ENCODE assay signal across 15 cellular contexts in the genomic region with DNA sequence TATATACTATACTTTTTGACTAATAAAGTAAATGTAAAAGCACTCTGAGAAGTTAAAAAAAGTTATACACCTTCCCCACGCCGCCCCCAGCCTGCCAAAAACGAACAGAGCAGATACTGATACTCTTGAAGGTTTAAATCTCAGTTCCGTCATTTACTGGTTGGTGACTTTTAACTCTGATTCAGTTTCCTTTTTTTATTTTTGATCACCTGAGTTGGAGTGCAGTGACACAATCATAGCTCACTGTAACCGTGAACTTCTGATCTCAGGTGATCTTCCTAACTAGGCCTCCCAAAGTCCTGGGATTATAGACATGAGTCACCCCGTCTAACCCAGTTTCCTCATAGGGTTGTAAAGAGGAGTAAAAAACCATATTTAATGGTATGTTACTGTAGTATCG. TPM values are rescaled to one million over a fixed set of nuclear protein-coding genes. Genes with fewer than 3 reads are reported as not detected.
DNase-seq lines count a peak whose midpoint lies in the region; ATAC-seq and TF ChIP-seq lines count a peak whose summit lies in the region.
"Had no signal": no experiment of that assay in that cellular context is flagged by ENCODE, and none has a peak within 500 bp of the region (broad histone marks: within the 10 kb centered on the region; RNA-seq: fewer than 3 reads in every experiment).

No MANE protein-coding gene starts in this region.

- H3K27ac Mint-ChIP-seq in CD4-positive, alpha-beta T cell: no peak overlapping the region
- H3K27ac Mint-ChIP-seq: activated naive CD4-positive, alpha-beta T cell treated with anti-CD3 and anti-CD28 coated beads, Interleukin-2, amount 10 ng/mL, durations not matched to agents 7 days and 5 days; stimulated activated naive CD8-positive, alpha-beta T cell treated with anti-CD3 and anti-CD28 coated beads, Interleukin-15, amount 100 ng/mL, for 72 hours had no signal

- H3K9me3 ChIP-seq in CD4-positive, alpha-beta T cell (ENCODE audit: control insufficient read depth, low read length): no peaks in the 10 kb centered on the region
- H3K9me3 ChIP-seq: ovary had no signal

- no peaks in the 10 kb centered on the region for H3K9me3 Mint-ChIP-seq in CD4-positive, alpha-beta T cell
- H3K9me3 Mint-ChIP-seq: activated naive CD4-positive, alpha-beta T cell treated with anti-CD3 and anti-CD28 coated beads, Interleukin-2, amount 10 ng/mL, durations not matched to agents 7 days and 5 days; stimulated activated naive CD8-positive, alpha-beta T cell treated with anti-CD3 and anti-CD28 coated beads, Interleukin-15, amount 100 ng/mL, for 72 hours had no signal

- POLR2A ChIA-PET in CD4-positive, alpha-beta T cell (lab: Charles Lee): no interaction called here

- intact Hi-C loops in CD4-positive, alpha-beta T cell (cut with DNase I, micrococcal nuclease): loop anchor here in 1 of 2 experiments (5.0 kb wide), 2 partner anchors 43 to 67 kb away; partner anchors contain the start of gene DIS3L

- no peaks in the 10 kb centered on the region for H3K27me3 Mint-ChIP-seq in CD4-positive, alpha-beta T cell
- H3K27me3 Mint-ChIP-seq: activated naive CD4-positive, alpha-beta T cell treated with anti-CD3 and anti-CD28 coated beads, Interleukin-2, amount 10 ng/mL, durations not matched to agents 7 days and 5 days; stimulated activated naive CD8-positive, alpha-beta T cell treated with anti-CD3 and anti-CD28 coated beads, Interleukin-15, amount 100 ng/mL, for 72 hours had no signal

- no peak for ATAC-seq in CD4-positive, alpha-beta T cell (ENCODE audit: poor library complexity)
- no peak for ATAC-seq in GM18873 (IDR thresholded peaks at IDR 0.05; ENCODE audit: low FRiP score, unreplicated experiment)
- ATAC-seq: stimulated activated naive CD8-positive, alpha-beta T cell treated with anti-CD3 and anti-CD28 coated beads, Interleukin-15, amount 100 ng/mL, for 72 hours had no signal

- no peak overlapping the region for H3K27ac ChIP-seq in CD4-positive, alpha-beta T cell (ENCODE audit: low read depth, low read length)
- H3K27ac ChIP-seq: ovary had no signal

- no peak for TF ChIP-seq CTCF in CD4-positive, alpha-beta T cell (IDR thresholded peaks at IDR 0.05)
- TF ChIP-seq CTCF in GM20000 (IDR thresholded peaks at IDR 0.05; ENCODE audit: extremely low read depth, missing control alignments): no peak

- H3K36me3 Mint-ChIP-seq in CD4-positive, alpha-beta T cell (ENCODE audit: low read depth): peaks cover 3% of the 10 kb centered on the region

- no peak for DNase-seq in CD4-positive, alpha-beta T cell
- peak; percentile 13 for DNase-seq in GM20000 (ENCODE audit: low spot score)
- peak; percentile 27 for DNase-seq in SW480 (ENCODE audit: low spot score)
- peak; percentile 72 for DNase-seq in kidney tubule cell (ENCODE audit: low spot score)
- DNase-seq in NCI-H2081 treated with DMSO at 0.1 percent for 48 hours (lab: John Stamatoyannopoulos, UW): no peak
- no peak for DNase-seq in HUDEP-2 (lab: John Stamatoyannopoulos, UW; ENCODE audit: unreplicated experiment in 76 of 76)
- DNase-seq in NCI-H2081 (lab: John Stamatoyannopoulos, UW): no peak
- DNase-seq: activated CD8-positive, alpha-beta memory T cell treated with anti-CD3 and anti-CD28 coated beads, Interleukin-2, amount 50 U/mL, for 4 hours; activated naive CD4-positive, alpha-beta T cell treated with anti-CD3 and anti-CD28 coated beads, Interleukin-2, amount 10 ng/mL, durations not matched to agents 7 days and 5 days; DMS 273 treated with DMSO at 0.1 percent for 48 hours; effector CD8-positive, alpha-beta T cell; NCI-H1417 treated with DMSO at 0.1 percent for 48 hours; ovary; stimulated activated naive CD8-positive, alpha-beta T cell treated with anti-CD3 and anti-CD28 coated beads, Interleukin-15, amount 100 ng/mL, for 72 hours had no signal

- CTCF ChIA-PET in CD4-positive, alpha-beta T cell (lab: Charles Lee): no interaction called here

- peak overlapping the region; percentile 30 for H3K4me3 Mint-ChIP-seq in CD4-positive, alpha-beta T cell
- H3K4me3 Mint-ChIP-seq: activated naive CD4-positive, alpha-beta T cell treated with anti-CD3 and anti-CD28 coated beads, Interleukin-2, amount 10 ng/mL, durations not matched to agents 7 days and 5 days; stimulated activated naive CD8-positive, alpha-beta T cell treated with anti-CD3 and anti-CD28 coated beads, Interleukin-15, amount 100 ng/mL, for 72 hours had no signal

- H3K27me3 ChIP-seq in CD4-positive, alpha-beta T cell (ENCODE audit: control insufficient read depth, insufficient read depth, low read length): no peaks in the 10 kb centered on the region
- H3K27me3 ChIP-seq: ovary had no signal

- H3K4me1 Mint-ChIP-seq in CD4-positive, alpha-beta T cell (ENCODE audit: low read depth): peaks cover 15% of the 10 kb centered on the region

RNA-seq across cellular contexts. Expression of gene TIPIN, which starts 3.3 kb away (rescaled TPM):
- total RNA-seq in CD4-positive, alpha-beta T cell: 1 to 10 TPM; 3.7 to 3.9 TPM

RNA-seq across cellular contexts. Expression of gene MAP2K1, which starts 27.0 kb away (rescaled TPM):
- 10 to 100 TPM; 33.8 to 34.7 TPM for total RNA-seq in CD4-positive, alpha-beta T cell

Comparison
In these comparisons a context has a peak if more than half of its experiments do, and no peak if none do; other contexts are left out.
1. DNase-seq: peak in GM20000 (single experiment), SW480 (single experiment) and kidney tubule cell (single experiment); none in CD4-positive, alpha-beta T cell (0 of 10), NCI-H2081 treated with DMSO at 0.1 percent for 48 hours (single experiment), HUDEP-2 (0 of 76) and NCI-H2081 (0 of 2).